In genomic region chr4:121939690-121940089, GRCh38 we compare ENCODE assay signal across 18 cellular contexts. TPM values are rescaled to one million over a fixed set of nuclear protein-coding genes. Genes with fewer than 3 reads are reported as not detected.
"Had no signal": no experiment of that assay in that cellular context is flagged by ENCODE, and none has a peak within 500 bp of the region (broad histone marks: within the 10 kb centered on the region; RNA-seq: fewer than 3 reads in every experiment).

No MANE protein-coding gene starts in this region.

- H3K27ac ChIP-seq: coronary artery, testis, upper lobe of left lung had no signal

- H3K4me3 Mint-ChIP-seq: activated CD4-positive, alpha-beta T cell treated with anti-CD3 and anti-CD28 coated beads, Interleukin-2, amount 10 ng/mL, durations not matched to agents 24 days and 14 days; activated CD8-positive, alpha-beta T cell treated with anti-CD3 and anti-CD28 coated beads, Interleukin-2, amount 10 ng/mL, durations not matched to agents 7 days and 5 days; activated naive CD4-positive, alpha-beta T cell treated with anti-CD3 and anti-CD28 coated beads for 36 hours; activated T-cell treated with anti-CD3 and anti-CD28 coated beads, Interleukin-2, amount 50 U/mL, for 4 hours; brain; neural crest cell; stimulated activated memory B cell treated with anti-CD40 and anti-IgM and Interleukin-4, amounts not matched to agents 10 μg/mL and 1 μg/mL and 100 μg/mL, for 72 hours had no signal

- FAIRE-seq: endometrium had no signal

- H3K4me3 ChIP-seq: coronary artery, testis, upper lobe of left lung had no signal

- H3K9me3 ChIP-seq: testis, upper lobe of left lung had no signal

- H3K4me1 Mint-ChIP-seq: brain; neural crest cell; stimulated activated memory B cell treated with anti-CD40 and anti-IgM and Interleukin-4, amounts not matched to agents 10 μg/mL and 1 μg/mL and 100 μg/mL, for 72 hours had no signal

- H3K4me1 ChIP-seq: upper lobe of left lung had no signal

- H3K36me3 Mint-ChIP-seq: brain; stimulated activated memory B cell treated with anti-CD40 and anti-IgM and Interleukin-4, amounts not matched to agents 10 μg/mL and 1 μg/mL and 100 μg/mL, for 72 hours had no signal

- H3K27ac Mint-ChIP-seq: activated CD4-positive, alpha-beta T cell treated with anti-CD3 and anti-CD28 coated beads, Interleukin-2, amount 10 ng/mL, durations not matched to agents 24 days and 14 days; activated CD8-positive, alpha-beta T cell treated with anti-CD3 and anti-CD28 coated beads, Interleukin-2, amount 10 ng/mL, durations not matched to agents 7 days and 5 days; activated naive CD4-positive, alpha-beta T cell treated with anti-CD3 and anti-CD28 coated beads for 36 hours; brain; progenitor cell of endocrine pancreas; stimulated activated memory B cell treated with anti-CD40 and anti-IgM and Interleukin-4, amounts not matched to agents 10 μg/mL and 1 μg/mL and 100 μg/mL, for 72 hours had no signal

- H3K27me3 ChIP-seq: testis, upper lobe of left lung had no signal

- H3K36me3 ChIP-seq: upper lobe of left lung had no signal

- ATAC-seq: activated CD8-positive, alpha-beta T cell treated with anti-CD3 and anti-CD28 coated beads, Interleukin-2, amount 10 ng/mL, durations not matched to agents 7 days and 5 days; activated T-cell treated with anti-CD3 and anti-CD28 coated beads, Interleukin-2, amount 50 U/mL, for 4 hours; sciatic nerve; stimulated activated memory B cell treated with anti-CD40 and anti-IgM and Interleukin-4, amounts not matched to agents 10 μg/mL and 1 μg/mL and 100 μg/mL, for 72 hours had no signal

- H3K9me3 Mint-ChIP-seq: activated CD4-positive, alpha-beta T cell treated with anti-CD3 and anti-CD28 coated beads, Interleukin-2, amount 10 ng/mL, durations not matched to agents 24 days and 14 days; activated naive CD4-positive, alpha-beta T cell treated with anti-CD3 and anti-CD28 coated beads for 36 hours; activated T-cell treated with anti-CD3 and anti-CD28 coated beads, Interleukin-2, amount 50 U/mL, for 4 hours; brain; neural crest cell; stimulated activated memory B cell treated with anti-CD40 and anti-IgM and Interleukin-4, amounts not matched to agents 10 μg/mL and 1 μg/mL and 100 μg/mL, for 72 hours had no signal

- DNase-seq: activated CD4-positive, alpha-beta T cell treated with anti-CD3 and anti-CD28 coated beads, Interleukin-2, amount 10 ng/mL, durations not matched to agents 24 days and 14 days; activated CD4-positive, CD25-positive, alpha-beta regulatory T cell; activated CD8-positive, alpha-beta T cell treated with anti-CD3 and anti-CD28 coated beads, Interleukin-2, amount 10 ng/mL, durations not matched to agents 7 days and 5 days; activated naive CD4-positive, alpha-beta T cell treated with anti-CD3 and anti-CD28 coated beads for 36 hours; activated T-cell treated with anti-CD3 and anti-CD28 coated beads, Interleukin-2, amount 50 U/mL, for 4 hours; erythroblast; stimulated activated CD4-positive, alpha-beta T cell treated with anti-CD3 and anti-CD28 coated beads, Interleukin-4, amount 100 ng/mL, for 4 hours; T1000; testis; upper lobe of left lung had no signal

RNA-seq across cellular contexts. Expression of gene TRPC3, which starts 12.2 kb away (rescaled TPM):
- total RNA-seq: lung microvascular endothelial cell had no signal
